Comparison of ENCODE assay signal across 20 cellular contexts in the genomic region with DNA sequence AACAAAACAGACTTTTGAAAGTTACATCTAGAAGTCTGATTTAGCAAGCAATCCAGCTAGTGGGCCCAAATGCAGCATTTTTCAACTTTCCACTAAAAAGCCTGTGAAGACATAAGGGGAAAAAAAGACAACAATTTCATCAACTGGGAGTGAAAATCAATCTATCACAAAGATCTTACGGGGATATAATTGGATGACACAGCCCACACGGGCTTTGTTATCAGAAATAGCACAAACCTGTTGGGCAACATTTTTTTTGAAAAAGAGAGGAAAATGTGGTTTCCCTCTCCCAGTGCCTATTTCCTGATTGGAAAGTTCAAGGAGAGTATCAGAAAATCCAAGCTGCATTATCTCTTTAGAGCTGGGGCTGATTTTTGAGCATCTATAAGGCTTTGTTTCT.
"Had no signal": no experiment of that assay in that cellular context is flagged by ENCODE, and none has a peak within 500 bp of the region (broad histone marks: within the 10 kb centered on the region; RNA-seq: fewer than 3 reads in every experiment).

No MANE protein-coding gene starts in this region.

- H3K4me1 ChIP-seq: heart left ventricle, lower lobe of right lung, prostate gland, tibial artery had no signal

- DNase-seq: activated CD4-positive, alpha-beta T cell treated with anti-CD3 and anti-CD28 coated beads for 1 hour; activated CD4-positive, alpha-beta T cell treated with anti-CD3 and anti-CD28 coated beads, Interleukin-2, amount 50 U/mL, for 1 hour; activated CD8-positive, alpha-beta T cell treated with anti-CD3 and anti-CD28 coated beads, Interleukin-2, amount 10 ng/mL, durations not matched to agents 7 days and 5 days; activated gamma-delta T cell; activated naive CD4-positive, alpha-beta T cell treated with anti-CD3 and anti-CD28 coated beads, Interleukin-2, amount 50 U/mL, for 16 hours; activated naive CD8-positive, alpha-beta T cell treated with anti-CD3 and anti-CD28 coated beads, Interleukin-2, amount 50 U/mL, for 24 hours; body of pancreas; cortex of kidney; heart left ventricle; kidney; lower lobe of right lung; naive thymus-derived CD8-positive, alpha-beta T cell; stimulated activated CD4-positive, alpha-beta T cell treated with anti-CD3 and anti-CD28 coated beads, Interleukin-1b, Interleukin-23, amount 100 ng/mL, for 48 hours; stimulated activated naive CD8-positive, alpha-beta T cell treated with anti-CD3 and anti-CD28 coated beads, Interleukin-15, amount 100 ng/mL, for 72 hours; tibial artery had no signal

- H3K27ac ChIP-seq: body of pancreas, cardiac muscle cell, epithelial cell of prostate, heart left ventricle, lower lobe of right lung, prostate gland, tibial artery, VCaP had no signal

- H3K27me3 ChIP-seq: body of pancreas, cardiac muscle cell, tibial artery had no signal

- H3K9me3 ChIP-seq: body of pancreas, heart left ventricle, lower lobe of right lung, prostate gland, tibial artery had no signal

- H3K36me3 ChIP-seq: cardiac muscle cell, heart left ventricle, lower lobe of right lung, prostate gland, tibial artery had no signal

- H3K4me3 ChIP-seq: body of pancreas, cardiac muscle cell, heart left ventricle, lower lobe of right lung, prostate gland, tibial artery had no signal

- ATAC-seq: activated CD8-positive, alpha-beta T cell treated with anti-CD3 and anti-CD28 coated beads, Interleukin-2, amount 10 ng/mL, durations not matched to agents 7 days and 5 days; activated naive CD8-positive, alpha-beta T cell treated with anti-CD3 and anti-CD28 coated beads, Interleukin-2, amount 50 U/mL, for 24 hours; body of pancreas; heart left ventricle; left lobe of liver; lower lobe of right lung; naive thymus-derived CD8-positive, alpha-beta T cell; stimulated activated naive CD8-positive, alpha-beta T cell treated with anti-CD3 and anti-CD28 coated beads, Interleukin-15, amount 100 ng/mL, for 72 hours had no signal

- FAIRE-seq: kidney had no signal
